Comparison of ENCODE assay signal across 1 cellular context in genomic region chr19:34132145-34132544, GRCh38.
DNase-seq lines count a peak whose midpoint lies in the region.

No MANE protein-coding gene starts in this region.

- DNase-seq in activated effector memory CD4-positive, alpha-beta T cell treated with anti-CD3 and anti-CD28 coated beads, Interleukin-2, amount 50 U/mL, for 16 hours: peak; percentile 10
